In genomic region chr2:68368657-68369339, GRCh38 we compare ENCODE assay signal across 1 cellular context.
A peak's percentile ranks its signal among the peaks of the same experiment; 100 is the strongest.
TF ChIP-seq lines count a peak whose summit lies in the region.

No MANE protein-coding gene starts in this region.

TF ChIP-seq in GM12878, 131 proteins besides CTCF, POLR2A, EP300 and RAD21:
- TF ChIP-seq SMAD5 (IDR thresholded peaks at IDR 0.05; ENCODE audit: low read depth), result 0 out of 2 replicates have a peak, but pooled peaks have one; percentile 30
- TF ChIP-seq E4F1 (IDR thresholded peaks at IDR 0.05; ENCODE audit: borderline replicate concordance, partially characterized antibody), result no peak
- no peak for TF ChIP-seq USF1 (IDR thresholded peaks at IDR 0.05; ENCODE audit: borderline replicate concordance, extremely low read length, insufficient read depth, low read depth, low read length)
- TF ChIP-seq WRNIP1 (IDR thresholded peaks at IDR 0.05; ENCODE audit: borderline replicate concordance, low read depth, low read length), result no peak; the same call in 1 of the 2 replicates
- no peak for TF ChIP-seq ZNF384 (IDR thresholded peaks at IDR 0.05; ENCODE audit: borderline replicate concordance, low read depth, low read length)
- TF ChIP-seq ZBTB40 (IDR thresholded peaks at IDR 0.05; ENCODE audit: borderline replicate concordance), result no peak
- TF ChIP-seq ZBTB11 (CRISPR knock-in tag; IDR thresholded peaks at IDR 0.05), result no peak
- no peak for TF ChIP-seq YBX1 (IDR thresholded peaks at IDR 0.05)
- TF ChIP-seq SMARCA5 (IDR thresholded peaks at IDR 0.05), result no peak
- TF ChIP-seq IRF4 (IDR thresholded peaks at IDR 0.05; ENCODE audit: low read depth, low read length), result no peak
- peak; percentile 48; the same call in 1 of the 2 replicates for TF ChIP-seq LARP7 (IDR thresholded peaks at IDR 0.05)
- TF ChIP-seq HSF1 (IDR thresholded peaks at IDR 0.05; ENCODE audit: low read depth, low read length), result no peak
- no peak for TF ChIP-seq MEF2B (IDR thresholded peaks at IDR 0.05; ENCODE audit: partially characterized antibody, poor library complexity, severe bottlenecking)
- no peak for TF ChIP-seq CREB1 (IDR thresholded peaks at IDR 0.05; ENCODE audit: low read depth)
- no peak for TF ChIP-seq ZNF592 (IDR thresholded peaks at IDR 0.05)
- no peak for TF ChIP-seq ELK1 (IDR thresholded peaks at IDR 0.05; ENCODE audit: low read depth, low read length)
- TF ChIP-seq MTA3 (IDR thresholded peaks at IDR 0.05; ENCODE audit: borderline replicate concordance, low read length), result no peak
- TF ChIP-seq SRF (IDR thresholded peaks at IDR 0.05; ENCODE audit: low read depth in 2 of 2, low read length in 2 of 2), result no peak
- TF ChIP-seq ZNF217 (IDR thresholded peaks at IDR 0.05), result no peak
- TF ChIP-seq HDGF (IDR thresholded peaks at IDR 0.05), result 0 out of 2 replicates have a peak, but pooled peaks have one; percentile 42
- TF ChIP-seq IKZF1 (conservative IDR thresholded peaks at IDR 0.05), result 0 out of 2 replicates have a peak, but pooled peaks have one; percentile 23
- TF ChIP-seq FOXM1 (IDR thresholded peaks at IDR 0.05; ENCODE audit: low read depth, low read length), result no peak
- no peak for TF ChIP-seq FOS (IDR thresholded peaks at IDR 0.05; ENCODE audit: borderline replicate concordance, extremely low read depth, insufficient read length)
- no peak for TF ChIP-seq ESRRA (IDR thresholded peaks at IDR 0.05; ENCODE audit: low read length)
- TF ChIP-seq IKZF2 (IDR thresholded peaks at IDR 0.05), result no peak; a peak in 1 of 4 replicates
- TF ChIP-seq KAT2A (conservative IDR thresholded peaks at IDR 0.05; ENCODE audit: control insufficient read depth, low read depth, low read length), result no peak
- no peak for TF ChIP-seq BMI1 (IDR thresholded peaks at IDR 0.05; ENCODE audit: borderline replicate concordance)
- TF ChIP-seq TAF1 (IDR thresholded peaks at IDR 0.05; ENCODE audit: borderline replicate concordance, low read depth, low read length), result no peak
- TF ChIP-seq BCL11A (IDR thresholded peaks at IDR 0.05; ENCODE audit: low read depth, low read length), result no peak
- no peak for TF ChIP-seq NRF1 (conservative IDR thresholded peaks at IDR 0.05; ENCODE audit: low read depth, low read length)
- peak; percentile 34; the same call in 1 of the 2 replicates for TF ChIP-seq POLR2AphosphoS5 (IDR thresholded peaks at IDR 0.05; ENCODE audit: low read length)
- TF ChIP-seq NBN (IDR thresholded peaks at IDR 0.05), result no peak; the same call in 1 of the 2 replicates
- no peak for TF ChIP-seq ZZZ3 (IDR thresholded peaks at IDR 0.05; ENCODE audit: control insufficient read depth, insufficient read length, low read depth)
- no peak for TF ChIP-seq USF2 (IDR thresholded peaks at IDR 0.05; ENCODE audit: borderline replicate concordance, low read depth, low read length)
- TF ChIP-seq BHLHE40 (IDR thresholded peaks at IDR 0.05; ENCODE audit: borderline replicate concordance in 1 of 2, low read depth in 2 of 2, low read length in 1 of 2), result no peak
- no peak for TF ChIP-seq TCF12 (IDR thresholded peaks at IDR 0.05; ENCODE audit: low read depth, low read length)
- no peak for TF ChIP-seq PML (IDR thresholded peaks at IDR 0.05; ENCODE audit: low read length)
- no peak for TF ChIP-seq GABPA (IDR thresholded peaks at IDR 0.05; ENCODE audit: low read depth)
- TF ChIP-seq RELB (IDR thresholded peaks at IDR 0.05; ENCODE audit: low read depth), result no peak
